Comparison of ENCODE assay signal across 1 cellular context in genomic region chr12:32118806-32119205, GRCh38.
TF ChIP-seq lines count a peak whose summit lies in the region.

No MANE protein-coding gene starts in this region.

TF ChIP-seq in GM23338, 12 proteins besides CTCF, POLR2A, EP300 and RAD21:
- TF ChIP-seq, protein P1, sequence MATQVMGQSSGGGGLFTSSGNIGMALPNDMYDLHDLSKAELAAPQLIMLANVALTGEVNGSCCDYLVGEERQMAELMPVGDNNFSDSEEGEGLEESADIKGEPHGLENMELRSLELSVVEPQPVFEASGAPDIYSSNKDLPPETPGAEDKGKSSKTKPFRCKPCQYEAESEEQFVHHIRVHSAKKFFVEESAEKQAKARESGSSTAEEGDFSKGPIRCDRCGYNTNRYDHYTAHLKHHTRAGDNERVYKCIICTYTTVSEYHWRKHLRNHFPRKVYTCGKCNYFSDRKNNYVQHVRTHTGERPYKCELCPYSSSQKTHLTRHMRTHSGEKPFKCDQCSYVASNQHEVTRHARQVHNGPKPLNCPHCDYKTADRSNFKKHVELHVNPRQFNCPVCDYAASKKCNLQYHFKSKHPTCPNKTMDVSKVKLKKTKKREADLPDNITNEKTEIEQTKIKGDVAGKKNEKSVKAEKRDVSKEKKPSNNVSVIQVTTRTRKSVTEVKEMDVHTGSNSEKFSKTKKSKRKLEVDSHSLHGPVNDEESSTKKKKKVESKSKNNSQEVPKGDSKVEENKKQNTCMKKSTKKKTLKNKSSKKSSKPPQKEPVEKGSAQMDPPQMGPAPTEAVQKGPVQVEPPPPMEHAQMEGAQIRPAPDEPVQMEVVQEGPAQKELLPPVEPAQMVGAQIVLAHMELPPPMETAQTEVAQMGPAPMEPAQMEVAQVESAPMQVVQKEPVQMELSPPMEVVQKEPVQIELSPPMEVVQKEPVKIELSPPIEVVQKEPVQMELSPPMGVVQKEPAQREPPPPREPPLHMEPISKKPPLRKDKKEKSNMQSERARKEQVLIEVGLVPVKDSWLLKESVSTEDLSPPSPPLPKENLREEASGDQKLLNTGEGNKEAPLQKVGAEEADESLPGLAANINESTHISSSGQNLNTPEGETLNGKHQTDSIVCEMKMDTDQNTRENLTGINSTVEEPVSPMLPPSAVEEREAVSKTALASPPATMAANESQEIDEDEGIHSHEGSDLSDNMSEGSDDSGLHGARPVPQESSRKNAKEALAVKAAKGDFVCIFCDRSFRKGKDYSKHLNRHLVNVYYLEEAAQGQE (IDR thresholded peaks at IDR 0.05; ENCODE audit: unreplicated experiment), result no peak
- TF ChIP-seq NANOG (IDR thresholded peaks at IDR 0.05; ENCODE audit: borderline replicate concordance), result no peak
- no peak for TF ChIP-seq EZH2phosphoT487 (IDR thresholded peaks at IDR 0.05; ENCODE audit: unreplicated experiment)
- TF ChIP-seq ZNF114 (CRISPR knock-in tag; IDR thresholded peaks at IDR 0.05), result no peak
- TF ChIP-seq, protein P2, sequence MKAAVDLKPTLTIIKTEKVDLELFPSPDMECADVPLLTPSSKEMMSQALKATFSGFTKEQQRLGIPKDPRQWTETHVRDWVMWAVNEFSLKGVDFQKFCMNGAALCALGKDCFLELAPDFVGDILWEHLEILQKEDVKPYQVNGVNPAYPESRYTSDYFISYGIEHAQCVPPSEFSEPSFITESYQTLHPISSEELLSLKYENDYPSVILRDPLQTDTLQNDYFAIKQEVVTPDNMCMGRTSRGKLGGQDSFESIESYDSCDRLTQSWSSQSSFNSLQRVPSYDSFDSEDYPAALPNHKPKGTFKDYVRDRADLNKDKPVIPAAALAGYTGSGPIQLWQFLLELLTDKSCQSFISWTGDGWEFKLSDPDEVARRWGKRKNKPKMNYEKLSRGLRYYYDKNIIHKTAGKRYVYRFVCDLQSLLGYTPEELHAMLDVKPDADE (IDR thresholded peaks at IDR 0.05), result no peak
- no peak for TF ChIP-seq ZNF462 (CRISPR knock-in tag; IDR thresholded peaks at IDR 0.05)
- no peak for TF ChIP-seq ZNF331 (CRISPR knock-in tag; IDR thresholded peaks at IDR 0.05; ENCODE audit: low read depth)
- TF ChIP-seq STAT1 (IDR thresholded peaks at IDR 0.05; ENCODE audit: unreplicated experiment), result no peak
- no peak for TF ChIP-seq CREB1 (CRISPR knock-in tag; IDR thresholded peaks at IDR 0.05; ENCODE audit: low read depth)
- TF ChIP-seq EZH2 (IDR thresholded peaks at IDR 0.05; ENCODE audit: low read depth, unreplicated experiment), result no peak
- TF ChIP-seq POLR2AphosphoS5 (IDR thresholded peaks at IDR 0.05; ENCODE audit: low read depth), result no peak
- TF ChIP-seq JUNB (IDR thresholded peaks at IDR 0.05; ENCODE audit: unreplicated experiment), result no peak
